ENCODE assay signal across 1 cellular context in the genomic region with DNA sequence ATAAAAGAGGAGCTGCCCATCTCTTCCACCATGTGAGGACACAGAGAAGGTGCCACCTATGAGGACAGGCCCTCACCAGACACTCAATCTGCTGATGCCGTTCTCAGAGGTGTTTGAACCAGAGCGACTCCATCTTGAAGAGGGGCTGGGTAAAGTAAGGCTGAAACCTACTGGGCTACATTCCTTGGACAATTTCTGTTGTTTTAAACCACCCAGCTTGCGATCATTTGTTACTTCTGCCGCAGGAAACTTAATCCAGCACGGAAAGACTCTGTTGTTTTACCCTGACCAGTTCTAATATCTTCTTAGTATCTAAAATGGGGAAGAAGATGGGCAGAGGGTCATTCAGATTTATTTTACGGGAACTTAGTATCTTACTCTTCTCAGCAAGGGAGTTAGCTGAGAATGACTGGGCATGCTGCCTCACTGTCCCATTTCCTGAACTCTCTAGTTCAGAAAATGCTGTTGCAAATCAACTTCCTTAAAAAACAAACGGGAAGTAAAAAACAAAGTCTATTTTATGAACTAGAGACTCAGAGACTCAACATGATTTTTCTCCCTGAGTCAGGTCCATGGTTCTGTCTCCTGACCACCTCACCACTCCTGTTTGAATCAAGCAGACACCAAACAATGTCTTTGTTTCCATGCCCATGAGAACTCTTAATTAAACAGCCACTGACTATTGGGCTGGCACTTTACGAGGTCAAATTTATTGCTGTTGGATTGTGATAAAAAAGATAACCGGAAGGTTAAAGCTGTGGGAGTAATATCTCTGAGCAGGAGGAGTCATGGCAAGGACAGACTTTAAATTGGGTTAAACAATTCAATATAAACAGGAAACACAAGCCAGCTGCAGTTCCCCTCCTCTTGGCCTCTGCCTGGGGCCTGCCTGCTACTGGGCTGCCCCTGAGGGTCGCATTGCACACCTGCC.
TF ChIP-seq lines count a peak whose summit lies in the region.

No MANE protein-coding gene starts in this region.

TF ChIP-seq in K562, 482 proteins besides CTCF, POLR2A, EP300 and RAD21 (continued from another document and continues in another):
- TF ChIP-seq HNRNPK (IDR thresholded peaks at IDR 0.05; ENCODE audit: low read depth, low read length, poor library complexity, severe bottlenecking), result no peak
- no peak; the same call in 1 of the 2 replicates for TF ChIP-seq BRD4 (IDR thresholded peaks at IDR 0.05)
- peak; percentile 91 for TF ChIP-seq ZNF444 (CRISPR knock-in tag; IDR thresholded peaks at IDR 0.05)
- peak; percentile 29; the same call in 1 of the 2 replicates for TF ChIP-seq ETV5 (CRISPR knock-in tag; IDR thresholded peaks at IDR 0.05; ENCODE audit: low read depth)
- TF ChIP-seq FOXP1 (CRISPR knock-in tag; IDR thresholded peaks at IDR 0.05), result no peak
- TF ChIP-seq ZNF551 (CRISPR knock-in tag; IDR thresholded peaks at IDR 0.05), result no peak
- TF ChIP-seq MTA3 (IDR thresholded peaks at IDR 0.05; ENCODE audit: borderline replicate concordance), result no peak
- no peak for TF ChIP-seq RBM17 (IDR thresholded peaks at IDR 0.05; ENCODE audit: borderline replicate concordance, low read depth, low read length)
- no peak for TF ChIP-seq RERE (CRISPR knock-in tag; IDR thresholded peaks at IDR 0.05; ENCODE audit: borderline replicate concordance)
- TF ChIP-seq RNF219 (CRISPR knock-in tag; IDR thresholded peaks at IDR 0.05), result peak; percentile 86; the same call in 1 of the 2 replicates
- TF ChIP-seq NR2C2 (CRISPR knock-in tag; IDR thresholded peaks at IDR 0.05), result no peak
- peak; percentile 57; the same call in 1 of the 2 replicates for TF ChIP-seq NR2C2 (tag; IDR thresholded peaks at IDR 0.05)
- TF ChIP-seq, protein P1, sequence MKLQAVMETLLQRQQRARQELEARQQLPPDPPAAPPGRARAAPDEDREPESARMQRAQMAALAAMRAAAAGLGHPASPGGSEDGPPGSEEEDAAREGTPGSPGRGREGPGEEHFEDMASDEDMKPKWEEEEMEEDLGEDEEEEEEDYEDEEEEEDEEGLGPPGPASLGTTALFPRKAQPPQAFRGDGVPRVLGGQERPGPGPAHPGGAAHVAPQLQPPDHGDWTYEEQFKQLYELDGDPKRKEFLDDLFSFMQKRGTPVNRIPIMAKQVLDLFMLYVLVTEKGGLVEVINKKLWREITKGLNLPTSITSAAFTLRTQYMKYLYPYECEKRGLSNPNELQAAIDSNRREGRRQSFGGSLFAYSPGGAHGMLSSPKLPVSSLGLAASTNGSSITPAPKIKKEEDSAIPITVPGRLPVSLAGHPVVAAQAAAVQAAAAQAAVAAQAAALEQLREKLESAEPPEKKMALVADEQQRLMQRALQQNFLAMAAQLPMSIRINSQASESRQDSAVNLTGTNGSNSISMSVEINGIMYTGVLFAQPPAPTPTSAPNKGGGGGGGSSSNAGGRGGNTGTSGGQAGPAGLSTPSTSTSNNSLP (IDR thresholded peaks at IDR 0.05; ENCODE audit: borderline replicate concordance, low read depth, low read length), result 0 out of 2 replicates have a peak, but pooled peaks have one; percentile 39
- TF ChIP-seq ZSCAN29 (IDR thresholded peaks at IDR 0.05), result no peak
- TF ChIP-seq CXXC5 (CRISPR knock-in tag; IDR thresholded peaks at IDR 0.05), result peak; percentile 70
- TF ChIP-seq ZKSCAN1 (IDR thresholded peaks at IDR 0.05; ENCODE audit: low read depth, low read length), result no peak
- TF ChIP-seq SMAD3 (CRISPR knock-in tag; conservative IDR thresholded peaks at IDR 0.05), result peak; percentile 97
- TF ChIP-seq MXI1 (IDR thresholded peaks at IDR 0.05; ENCODE audit: low read depth, low read length), result no peak
- no peak for TF ChIP-seq CBX5 (IDR thresholded peaks at IDR 0.05; ENCODE audit: borderline replicate concordance, low read depth)
- TF ChIP-seq E4F1 (CRISPR knock-in tag; IDR thresholded peaks at IDR 0.05; ENCODE audit: borderline replicate concordance), result no peak; the same call in 1 of the 2 replicates
- no peak for TF ChIP-seq SMARCA5 (IDR thresholded peaks at IDR 0.05)
- no peak for TF ChIP-seq ZBTB2 (IDR thresholded peaks at IDR 0.05)
- TF ChIP-seq KDM2B (CRISPR knock-in tag; IDR thresholded peaks at IDR 0.05), result no peak
- peak; percentile 49 for TF ChIP-seq TEAD4 (IDR thresholded peaks at IDR 0.05; ENCODE audit: low read length)
- no peak for TF ChIP-seq TEAD4 (CRISPR knock-in tag; IDR thresholded peaks at IDR 0.05; ENCODE audit: borderline replicate concordance)
- TF ChIP-seq, protein P2, sequence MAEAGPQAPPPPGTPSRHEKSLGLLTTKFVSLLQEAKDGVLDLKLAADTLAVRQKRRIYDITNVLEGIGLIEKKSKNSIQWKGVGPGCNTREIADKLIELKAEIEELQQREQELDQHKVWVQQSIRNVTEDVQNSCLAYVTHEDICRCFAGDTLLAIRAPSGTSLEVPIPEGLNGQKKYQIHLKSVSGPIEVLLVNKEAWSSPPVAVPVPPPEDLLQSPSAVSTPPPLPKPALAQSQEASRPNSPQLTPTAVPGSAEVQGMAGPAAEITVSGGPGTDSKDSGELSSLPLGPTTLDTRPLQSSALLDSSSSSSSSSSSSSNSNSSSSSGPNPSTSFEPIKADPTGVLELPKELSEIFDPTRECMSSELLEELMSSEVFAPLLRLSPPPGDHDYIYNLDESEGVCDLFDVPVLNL (CRISPR knock-in tag; IDR thresholded peaks at IDR 0.05; ENCODE audit: low read depth), result no peak
- TF ChIP-seq XRCC4 (IDR thresholded peaks at IDR 0.05; ENCODE audit: extremely low read depth, insufficient read depth, insufficient read length), result no peak
- no peak for TF ChIP-seq YBX1 (IDR thresholded peaks at IDR 0.05)
- TF ChIP-seq ZC3H11A (IDR thresholded peaks at IDR 0.05; ENCODE audit: low read depth, low read length), result no peak
- peak; percentile 84 for TF ChIP-seq CAMTA2 (CRISPR knock-in tag; conservative IDR thresholded peaks at IDR 0.05)
- no peak for TF ChIP-seq SMC3 (conservative IDR thresholded peaks at IDR 0.05; ENCODE audit: insufficient read depth, low read depth, low read length)
- TF ChIP-seq, protein P3, sequence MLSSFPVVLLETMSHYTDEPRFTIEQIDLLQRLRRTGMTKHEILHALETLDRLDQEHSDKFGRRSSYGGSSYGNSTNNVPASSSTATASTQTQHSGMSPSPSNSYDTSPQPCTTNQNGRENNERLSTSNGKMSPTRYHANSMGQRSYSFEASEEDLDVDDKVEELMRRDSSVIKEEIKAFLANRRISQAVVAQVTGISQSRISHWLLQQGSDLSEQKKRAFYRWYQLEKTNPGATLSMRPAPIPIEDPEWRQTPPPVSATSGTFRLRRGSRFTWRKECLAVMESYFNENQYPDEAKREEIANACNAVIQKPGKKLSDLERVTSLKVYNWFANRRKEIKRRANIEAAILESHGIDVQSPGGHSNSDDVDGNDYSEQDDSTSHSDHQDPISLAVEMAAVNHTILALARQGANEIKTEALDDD (IDR thresholded peaks at IDR 0.05), result peak; percentile 72
- TF ChIP-seq GTF2A2 (tag; IDR thresholded peaks at IDR 0.05), result peak; percentile 91
- no peak for TF ChIP-seq HMGN3 (IDR thresholded peaks at IDR 0.05; ENCODE audit: borderline replicate concordance, extremely low read depth, insufficient read length, low read depth, low read length)
- TF ChIP-seq BRF1 (IDR thresholded peaks at IDR 0.05; ENCODE audit: borderline replicate concordance, extremely low read depth, insufficient read length), result no peak
- TF ChIP-seq ZNF224 (CRISPR knock-in tag; IDR thresholded peaks at IDR 0.05), result no peak
- TF ChIP-seq, protein P4, sequence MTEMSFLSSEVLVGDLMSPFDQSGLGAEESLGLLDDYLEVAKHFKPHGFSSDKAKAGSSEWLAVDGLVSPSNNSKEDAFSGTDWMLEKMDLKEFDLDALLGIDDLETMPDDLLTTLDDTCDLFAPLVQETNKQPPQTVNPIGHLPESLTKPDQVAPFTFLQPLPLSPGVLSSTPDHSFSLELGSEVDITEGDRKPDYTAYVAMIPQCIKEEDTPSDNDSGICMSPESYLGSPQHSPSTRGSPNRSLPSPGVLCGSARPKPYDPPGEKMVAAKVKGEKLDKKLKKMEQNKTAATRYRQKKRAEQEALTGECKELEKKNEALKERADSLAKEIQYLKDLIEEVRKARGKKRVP (CRISPR knock-in tag; IDR thresholded peaks at IDR 0.05), result peak; percentile 94
- TF ChIP-seq SPI1 (IDR thresholded peaks at IDR 0.05; ENCODE audit: borderline replicate concordance, low read depth, low read length), result peak; percentile 43; the same call in 1 of the 2 replicates
- no peak for TF ChIP-seq HDGF (IDR thresholded peaks at IDR 0.05)
- TF ChIP-seq ZNF586 (CRISPR knock-in tag; conservative IDR thresholded peaks at IDR 0.05), result peak; percentile 82; the same call in 1 of the 2 replicates
- TF ChIP-seq, protein P5, sequence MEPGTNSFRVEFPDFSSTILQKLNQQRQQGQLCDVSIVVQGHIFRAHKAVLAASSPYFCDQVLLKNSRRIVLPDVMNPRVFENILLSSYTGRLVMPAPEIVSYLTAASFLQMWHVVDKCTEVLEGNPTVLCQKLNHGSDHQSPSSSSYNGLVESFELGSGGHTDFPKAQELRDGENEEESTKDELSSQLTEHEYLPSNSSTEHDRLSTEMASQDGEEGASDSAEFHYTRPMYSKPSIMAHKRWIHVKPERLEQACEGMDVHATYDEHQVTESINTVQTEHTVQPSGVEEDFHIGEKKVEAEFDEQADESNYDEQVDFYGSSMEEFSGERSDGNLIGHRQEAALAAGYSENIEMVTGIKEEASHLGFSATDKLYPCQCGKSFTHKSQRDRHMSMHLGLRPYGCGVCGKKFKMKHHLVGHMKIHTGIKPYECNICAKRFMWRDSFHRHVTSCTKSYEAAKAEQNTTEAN (CRISPR knock-in tag; IDR thresholded peaks at IDR 0.05), result no peak
- peak; percentile 98 for TF ChIP-seq HDAC8 (tag; IDR thresholded peaks at IDR 0.05)
